In the genomic region with DNA sequence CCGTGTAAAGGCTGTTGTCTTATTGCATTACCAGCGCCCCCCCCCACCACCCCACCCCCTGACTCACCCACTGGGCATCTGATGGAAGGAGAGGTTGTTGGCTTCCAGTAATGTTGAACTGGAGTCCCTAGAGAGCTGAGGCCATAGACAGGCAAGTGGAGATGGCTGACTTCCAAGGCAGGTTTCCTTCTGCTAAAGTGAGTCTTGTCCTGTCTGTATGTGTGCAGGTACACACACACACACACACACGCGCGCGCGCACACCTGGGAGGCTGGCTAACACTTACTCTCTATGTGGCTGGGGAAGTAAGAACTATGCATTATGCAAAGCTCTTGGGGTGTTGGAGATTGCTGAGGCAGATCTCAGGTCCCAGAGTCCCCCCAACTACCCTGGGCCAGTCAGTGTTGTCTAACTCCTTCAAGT, we compare ENCODE assay signal across 12 cellular contexts. TPM values are rescaled to one million over a fixed set of nuclear protein-coding genes. Genes with fewer than 3 reads are reported as not detected.
DNase-seq lines count a peak whose midpoint lies in the region; ATAC-seq and TF ChIP-seq lines count a peak whose summit lies in the region.
"Had no signal": no experiment of that assay in that cellular context is flagged by ENCODE, and none has a peak within 500 bp of the region (broad histone marks: within the 10 kb centered on the region; RNA-seq: fewer than 3 reads in every experiment).

No MANE protein-coding gene starts in this region.

- H3K27ac Mint-ChIP-seq in chondrocyte (ENCODE audit: unreplicated experiment): peak overlapping the region; percentile 94
- H3K27ac Mint-ChIP-seq in stimulated activated memory B cell treated with anti-CD40 and anti-IgM and Interleukin-4, amounts not matched to agents 10 μg/mL and 1 μg/mL and 100 μg/mL, for 72 hours: no peak overlapping the region

- H3K9me3 ChIP-seq in Karpas-422 (ENCODE audit: low read length): no peaks in the 10 kb centered on the region
- H3K9me3 ChIP-seq: testis had no signal

- H3K4me3 ChIP-seq in rectal smooth muscle tissue (ENCODE audit: low read length) (no peak overlapping the region), Karpas-422 (ENCODE audit: low read length) (no peak overlapping the region)
- H3K4me3 ChIP-seq: K562, testis had no signal

- no peak for TF ChIP-seq CTCF in chondrocyte (IDR thresholded peaks at IDR 0.05)
- TF ChIP-seq CTCF in GM13977 (IDR thresholded peaks at IDR 0.05; ENCODE audit: extremely low read depth, insufficient read depth, missing control alignments): no peak

- no peak for ATAC-seq in stimulated activated memory B cell treated with anti-CD40 and anti-IgM and Interleukin-4, amounts not matched to agents 10 μg/mL and 1 μg/mL and 100 μg/mL, for 72 hours
- ATAC-seq: K562 had no signal

- H3K36me3 ChIP-seq in rectal smooth muscle tissue (ENCODE audit: control insufficient read depth, insufficient read depth, low read length) (no peaks in the 10 kb centered on the region), Karpas-422 (ENCODE audit: insufficient read depth, low read length) (no peaks in the 10 kb centered on the region)

- H2AFZ ChIP-seq in Karpas-422 (ENCODE audit: low read length): no peak overlapping the region

- no peaks in the 10 kb centered on the region for H3K9me3 Mint-ChIP-seq in chondrocyte (ENCODE audit: low read depth)
- H3K9me3 Mint-ChIP-seq in stimulated activated memory B cell treated with anti-CD40 and anti-IgM and Interleukin-4, amounts not matched to agents 10 μg/mL and 1 μg/mL and 100 μg/mL, for 72 hours: no peaks in the 10 kb centered on the region

- peaks cover 18% of the 10 kb centered on the region for H3K4me1 Mint-ChIP-seq in chondrocyte (ENCODE audit: low read depth)
- peaks cover 7% of the 10 kb centered on the region for H3K4me1 Mint-ChIP-seq in stimulated activated memory B cell treated with anti-CD40 and anti-IgM and Interleukin-4, amounts not matched to agents 10 μg/mL and 1 μg/mL and 100 μg/mL, for 72 hours

- peaks cover 2% of the 10 kb centered on the region for H3K27me3 ChIP-seq in rectal smooth muscle tissue (ENCODE audit: control insufficient read depth, insufficient read depth, low read length)
- H3K27me3 ChIP-seq in Karpas-422 (ENCODE audit: low read length): no peaks in the 10 kb centered on the region
- H3K27me3 ChIP-seq: testis had no signal

- H3K27me3 Mint-ChIP-seq in chondrocyte (ENCODE audit: low read depth): peaks cover 6% of the 10 kb centered on the region
- peaks cover 57% of the 10 kb centered on the region for H3K27me3 Mint-ChIP-seq in stimulated activated memory B cell treated with anti-CD40 and anti-IgM and Interleukin-4, amounts not matched to agents 10 μg/mL and 1 μg/mL and 100 μg/mL, for 72 hours

- no peaks in the 10 kb centered on the region for H4K20me1 ChIP-seq in Karpas-422 (ENCODE audit: insufficient read depth, low read depth, low read length)

- H3K9ac ChIP-seq in rectal smooth muscle tissue (ENCODE audit: low read length) (no peak overlapping the region), Karpas-422 (ENCODE audit: low read length) (no peak overlapping the region)

- in situ Hi-C loops in GM13977 (cut with MboI; ENCODE audit: low pct_unique_long_range_greater_than_20kb, low sequenced_read_pairs, unreplicated experiment): no loop called here

- no peaks in the 10 kb centered on the region for H3K79me2 ChIP-seq in Karpas-422 (ENCODE audit: low read length)

- peaks cover 4% of the 10 kb centered on the region for H3K4me1 ChIP-seq in rectal smooth muscle tissue (ENCODE audit: control insufficient read depth, insufficient read depth, low read length)
- H3K4me1 ChIP-seq in Karpas-422 (ENCODE audit: low read length): no peaks in the 10 kb centered on the region

- H3K27ac ChIP-seq in rectal smooth muscle tissue (ENCODE audit: low read depth, low read length) (peak overlapping the region; percentile 78), Karpas-422 (ENCODE audit: low read length) (no peak overlapping the region)
- H3K27ac ChIP-seq: testis had no signal

- H3K9me2 ChIP-seq in Karpas-422 (replicated peaks; ENCODE audit: insufficient read depth, low read length): no peaks in the 10 kb centered on the region

- DNase-seq in EH (ENCODE audit: low read depth): peak; percentile 56
- DNase-seq in M059J (ENCODE audit: low read depth): peak; percentile 72
- DNase-seq in chondrocyte (ENCODE audit: low spot score): no peak
- DNase-seq in Karpas-422: no peak
- no peak for DNase-seq in GM13977 (ENCODE audit: low spot score)
- DNase-seq: aorta, NCI-H524, SHP77, testis had no signal

- no peak overlapping the region for H3K4me2 ChIP-seq in Karpas-422 (ENCODE audit: low read depth, low read length, poor library complexity, severe bottlenecking)

- H3K36me3 Mint-ChIP-seq in chondrocyte (ENCODE audit: low read depth): no peaks in the 10 kb centered on the region
- H3K36me3 Mint-ChIP-seq in stimulated activated memory B cell treated with anti-CD40 and anti-IgM and Interleukin-4, amounts not matched to agents 10 μg/mL and 1 μg/mL and 100 μg/mL, for 72 hours: no peaks in the 10 kb centered on the region

- H3K4me3 Mint-ChIP-seq in chondrocyte (ENCODE audit: unreplicated experiment): no peak overlapping the region
- H3K4me3 Mint-ChIP-seq in stimulated activated memory B cell treated with anti-CD40 and anti-IgM and Interleukin-4, amounts not matched to agents 10 μg/mL and 1 μg/mL and 100 μg/mL, for 72 hours: no peak overlapping the region

RNA-seq across cellular contexts. Expression of a gene that starts 1.6 kb away (rescaled TPM):
- total RNA-seq in M059J (2014; rRNA removed; shearing (Covaris generic)): 0.66 and 0.76 TPM in 2 replicates
- 0.12 to 0.18 TPM in 2 of 3 replicates, not detected in the other for total RNA-seq in chondrocyte
- not detected in 2 replicates for total RNA-seq in Karpas-422 (2014; rRNA removed; shearing (Covaris generic); ENCODE audit: low replicate concordance)
- total RNA-seq: K562 had no signal

Comparison
In these comparisons a context has a peak if more than half of its experiments do, and no peak if none do; other contexts are left out.
1. DNase-seq: peak in EH (single experiment) and M059J (single experiment); none in chondrocyte (single experiment), Karpas-422 (single experiment) and GM13977 (single experiment).